Comparison of ENCODE assay signal across 29 cellular contexts in the genomic region with DNA sequence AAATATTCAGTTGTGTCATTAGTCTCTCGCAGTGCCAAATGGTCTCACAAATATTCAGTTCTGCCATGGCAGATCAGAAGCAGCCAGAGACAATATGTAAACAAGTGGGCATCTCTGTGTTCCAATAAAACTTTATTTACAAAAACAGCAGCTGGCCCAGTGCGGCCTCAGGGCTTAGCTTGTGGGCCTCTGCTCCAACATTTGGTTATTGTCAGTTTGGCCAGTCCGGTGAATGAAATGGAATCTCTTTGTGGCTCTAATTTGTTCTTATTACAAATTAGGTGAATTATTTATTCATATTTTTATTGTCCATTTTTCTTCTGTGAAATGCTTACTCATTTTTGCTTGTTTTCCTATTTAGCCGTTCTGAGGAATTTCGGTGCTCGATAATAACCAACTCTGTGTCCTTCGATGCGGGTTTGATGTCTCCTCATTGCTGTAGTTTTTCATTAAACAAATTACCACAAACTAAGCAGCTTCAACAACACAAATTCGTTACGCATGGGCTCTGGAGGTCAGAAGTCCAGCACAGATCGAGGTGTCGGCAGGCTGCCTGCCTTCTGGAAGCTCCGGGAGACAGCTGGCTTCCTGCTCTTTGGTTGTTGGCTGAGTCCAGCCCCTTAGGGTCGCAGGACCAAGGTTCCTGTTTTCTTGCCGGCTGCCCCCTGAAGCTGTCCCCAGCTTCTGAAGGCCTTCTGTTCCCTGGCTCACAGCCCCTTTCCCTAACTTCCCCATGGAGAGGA. TPM values are rescaled to one million over a fixed set of nuclear protein-coding genes. Genes with fewer than 3 reads are reported as not detected.
A peak's percentile ranks its signal among the peaks of the same experiment; 100 is the strongest.
DNase-seq lines count a peak whose midpoint lies in the region; ATAC-seq and TF ChIP-seq lines count a peak whose summit lies in the region.
"Had no signal": no experiment of that assay in that cellular context is flagged by ENCODE, and none has a peak within 500 bp of the region (broad histone marks: within the 10 kb centered on the region; RNA-seq: fewer than 3 reads in every experiment).

No MANE protein-coding gene starts in this region.

- no peak overlapping the region for H2BK15ac ChIP-seq in IMR-90 (ENCODE audit: low read depth, low read length)

- H2BK5ac ChIP-seq in IMR-90 (ENCODE audit: low read depth, low read length, poor library complexity, severe bottlenecking), result no peak overlapping the region

- H4K91ac ChIP-seq in IMR-90 (ENCODE audit: insufficient read depth, low read depth, low read length), result no peak overlapping the region

- H3K9me3 ChIP-seq in IMR-90 (ENCODE audit: control insufficient read depth, insufficient read depth, low read length), result no peaks in the 10 kb centered on the region
- H3K9me3 ChIP-seq: BLaER1, left lung, MG63, tibial nerve had no signal

- no peaks in the 10 kb centered on the region for H3K27me3 Mint-ChIP-seq in neural crest cell (ENCODE audit: low read depth)
- H3K27me3 Mint-ChIP-seq: activated CD4-positive, alpha-beta T cell treated with anti-CD3 and anti-CD28 coated beads for 36 hours; activated CD8-positive, alpha-beta T cell treated with anti-CD3 and anti-CD28 coated beads for 36 hours had no signal

- WGBS in IMR-90 (ENCODE audit: extremely low coverage in 2 of 2, insufficient read length in 1 of 2), 2 experiments, result 68% methylated on average over 5 of the region's 15 CpGs; no CpG with 5 or more reads in 1 of the 2 experiments

- no peak overlapping the region for H2BK120ac ChIP-seq in IMR-90 (ENCODE audit: low read depth, low read length)

- no peak for TF ChIP-seq POLR2A in IMR-90 (IDR thresholded peaks at IDR 0.05; ENCODE audit: low read depth, low read length)

- in situ Hi-C loops in IMR-90 (cut with MboI; ENCODE audit: low sequenced_read_pairs), result no loop called here

- H3K9me1 ChIP-seq in IMR-90 (ENCODE audit: insufficient read depth, low read length), result peaks cover 7% of the 10 kb centered on the region

- H3K4me1 ChIP-seq in IMR-90 (ENCODE audit: control insufficient read depth, insufficient read depth, low read length), result peaks cover 4% of the 10 kb centered on the region

- H2AFZ ChIP-seq in IMR-90 (replicated peaks; ENCODE audit: low read length, poor library complexity), result peak overlapping the region; percentile 56

- H3K4me2 ChIP-seq in IMR-90 (ENCODE audit: low read depth, low read length), result no peak overlapping the region
- H3K4me2 ChIP-seq: BLaER1 had no signal

- H2BK20ac ChIP-seq in IMR-90 (ENCODE audit: low read depth, low read length), result no peak overlapping the region

- no peak overlapping the region for H3K4ac ChIP-seq in IMR-90 (ENCODE audit: low read depth, low read length)

- no peak overlapping the region for H3K56ac ChIP-seq in IMR-90 (ENCODE audit: extremely low read depth, insufficient read depth, low read length)

- BruUV-seq in IMR-90 (replicated peaks; lab: Mats Ljungman, UMichigan), result no TSS peak

- H3K18ac ChIP-seq in IMR-90 (ENCODE audit: low read depth, low read length), result no peak overlapping the region

- peak overlapping the region; percentile 45 for H3K4me3 Mint-ChIP-seq in neural crest cell
- H3K4me3 Mint-ChIP-seq: activated CD4-positive, alpha-beta T cell treated with anti-CD3 and anti-CD28 coated beads for 36 hours; activated CD8-positive, alpha-beta T cell treated with anti-CD3 and anti-CD28 coated beads for 36 hours; activated T-helper 1 cell treated with anti-CD3 and anti-CD28 coated beads, Interleukin-12 subunit alpha, Interleukin-12 subunit beta, Interleukin-2, Interleukin-4 antibody, amounts not matched to agents 30 ng/mL and 10 ng/mL and 1 ng/mL, durations not matched to agents 14 hours and 24 hours and 36 hours; mesothelial cell of epicardium; T-helper 2 cell treated with Interferon-gamma antibody and Interleukin-4, amounts not matched to agents 5 μg/mL and 100 μg/mL, for 36 hours had no signal

- no peak overlapping the region for H4K8ac ChIP-seq in IMR-90 (ENCODE audit: low read depth in 2 of 2, low read length in 2 of 2)

- no peak overlapping the region for H3K9ac ChIP-seq in IMR-90 (ENCODE audit: low read depth, low read length)
- H3K9ac ChIP-seq: BLaER1 had no signal

- no peaks in the 10 kb centered on the region; the same call in 1 of the 2 replicates for H3K27me3 ChIP-seq in IMR-90 (ENCODE audit: control insufficient read depth, insufficient read depth, low read length)
- H3K27me3 ChIP-seq: left lung, MG63, tibial nerve had no signal

- H2AK9ac ChIP-seq in IMR-90 (replicated peaks; ENCODE audit: low read depth, low read length, poor library complexity), result no peak overlapping the region

- POLR2A ChIA-PET in IMR-90 (lab: Charles Lee; ENCODE audit: unreplicated experiment) (no interaction called here), RWPE1 (lab: Yijun Ruan, JAX; ENCODE audit: low non-redundant PET) (interaction anchor here (0.5 to 1.2 kb wide), 2 partner anchors 24 to 76 kb away, joined by 3 read pairs; a partner anchor contains a TSS)

- no peaks in the 10 kb centered on the region for H3K9me3 Mint-ChIP-seq in neural crest cell
- H3K9me3 Mint-ChIP-seq: activated CD8-positive, alpha-beta T cell treated with anti-CD3 and anti-CD28 coated beads for 36 hours; activated T-helper 1 cell treated with anti-CD3 and anti-CD28 coated beads, Interleukin-12 subunit alpha, Interleukin-12 subunit beta, Interleukin-2, Interleukin-4 antibody, amounts not matched to agents 30 ng/mL and 10 ng/mL and 1 ng/mL, durations not matched to agents 14 hours and 24 hours and 36 hours; mesothelial cell of epicardium; T-helper 2 cell treated with Interferon-gamma antibody and Interleukin-4, amounts not matched to agents 5 μg/mL and 100 μg/mL, for 36 hours had no signal

- DNase-seq in IMR-90 (no peak), RWPE1 (ENCODE audit: low spot score) (no peak), left kidney (ENCODE audit: low read depth, low spot score) (peak; percentile 59), neural crest cell (ENCODE audit: low read depth, low spot score) (no peak), NCI-H526 treated with DMSO at 0.1 percent for 48 hours (lab: John Stamatoyannopoulos, UW) (no peak), NAMALWA (ENCODE audit: low spot score) (no peak)
- DNase-seq: activated CD4-positive, alpha-beta T cell treated with anti-CD3 and anti-CD28 coated beads for 36 hours; activated CD8-positive, alpha-beta memory T cell treated with anti-CD3 and anti-CD28 coated beads, Interleukin-2, amount 50 U/mL, for 48 hours; activated CD8-positive, alpha-beta T cell treated with anti-CD3 and anti-CD28 coated beads for 36 hours; activated naive CD4-positive, alpha-beta T cell treated with Interleukin-2 at 50 U/mL for 16 hours; caudate nucleus; COR-L47; effector memory CD4-positive, alpha-beta T cell; GDM1; KBM-7; MG63; NCI-H1930; NCI-H345; NK-92 treated with Interleukin-12 subunit alpha and Interleukin-12 subunit beta, amount 100 ng/mL, for 24 hours; stimulated activated CD4-positive, alpha-beta T cell treated with anti-CD3 and anti-CD28 coated beads, Interleukin-4, amount 100 ng/mL, for 24 hours had no signal

- no peak for TF ChIP-seq RAD21 in IMR-90 (IDR thresholded peaks at IDR 0.05; ENCODE audit: low read length)

- H3K27ac ChIP-seq in IMR-90 (ENCODE audit: insufficient read depth, low read length) (no peak overlapping the region), RWPE1 (peak overlapping the region; percentile 3; the same call in 1 of the 2 replicates)
- H3K27ac ChIP-seq: BLaER1, coronary artery, tibial nerve had no signal

- TF ChIP-seq CTCF in IMR-90 (conservative IDR thresholded peaks at IDR 0.05; ENCODE audit: low read depth, low read length), result no peak
- no peak for TF ChIP-seq CTCF in RWPE1 (conservative IDR thresholded peaks at IDR 0.05; ENCODE audit: low read depth)
- no peak for TF ChIP-seq CTCF in neural crest cell (conservative IDR thresholded peaks at IDR 0.05)

- no peaks in the 10 kb centered on the region for H3K36me3 ChIP-seq in IMR-90 (ENCODE audit: control insufficient read depth, insufficient read depth, low read length)
- H3K36me3 ChIP-seq: BLaER1, left lung, MG63, tibial nerve had no signal

- H3K36me3 Mint-ChIP-seq in neural crest cell (ENCODE audit: low read depth), result no peaks in the 10 kb centered on the region
- H3K36me3 Mint-ChIP-seq: mesothelial cell of epicardium had no signal

- intact Hi-C loops in IMR-90 (cut with micrococcal nuclease), result no loop called here

- H4K20me1 ChIP-seq in IMR-90 (ENCODE audit: insufficient read depth, low read length), result no peaks in the 10 kb centered on the region
- H4K20me1 ChIP-seq: BLaER1 had no signal

- H3K4me1 Mint-ChIP-seq in neural crest cell, result peaks cover 21% of the 10 kb centered on the region

- H4K5ac ChIP-seq in IMR-90 (ENCODE audit: low read depth, low read length), result no peak overlapping the region

- peaks cover 8 to 15% of the 10 kb centered on the region in 2 experiments for H3K79me1 ChIP-seq in IMR-90 (ENCODE audit: low read depth in 1 of 2, low read length in 2 of 2)

- ATAC-seq in IMR-90 (ENCODE audit: low read depth) (no peak), GM21515 (IDR thresholded peaks at IDR 0.05; ENCODE audit: unreplicated experiment) (no peak)
- ATAC-seq: activated CD4-positive, alpha-beta T cell treated with anti-CD3 and anti-CD28 coated beads for 36 hours; activated CD8-positive, alpha-beta T cell treated with anti-CD3 and anti-CD28 coated beads for 36 hours; sciatic nerve had no signal

- H3K14ac ChIP-seq in IMR-90 (replicated peaks; ENCODE audit: low read depth, low read length), result no peak overlapping the region

- CTCF ChIA-PET in IMR-90 (lab: Yijun Ruan, JAX) (no interaction called here), RWPE1 (lab: Yijun Ruan, JAX) (no interaction called here)

- H3K4me3 ChIP-seq in IMR-90 (ENCODE audit: insufficient read depth, low read depth, low read length), result no peak overlapping the region
- H3K4me3 ChIP-seq: BLaER1, coronary artery, left lung, MG63, tibial nerve had no signal

- no peak overlapping the region for H2AK5ac ChIP-seq in IMR-90 (ENCODE audit: low read depth, low read length)

- dilution Hi-C loops in IMR-90 (cut with HindIII; ENCODE audit: low sequenced_read_pairs, unreplicated experiment), result no loop called here

- no peak overlapping the region for H3K27ac Mint-ChIP-seq in neural crest cell (ENCODE audit: unreplicated experiment)
- H3K27ac Mint-ChIP-seq: activated CD4-positive, alpha-beta T cell treated with anti-CD3 and anti-CD28 coated beads for 36 hours; activated CD8-positive, alpha-beta T cell treated with anti-CD3 and anti-CD28 coated beads for 36 hours; activated T-helper 1 cell treated with anti-CD3 and anti-CD28 coated beads, Interleukin-12 subunit alpha, Interleukin-12 subunit beta, Interleukin-2, Interleukin-4 antibody, amounts not matched to agents 30 ng/mL and 10 ng/mL and 1 ng/mL, durations not matched to agents 14 hours and 24 hours and 36 hours; mesothelial cell of epicardium; T-helper 2 cell treated with Interferon-gamma antibody and Interleukin-4, amounts not matched to agents 5 μg/mL and 100 μg/mL, for 36 hours had no signal

- H3K23ac ChIP-seq in IMR-90 (ENCODE audit: low read depth, low read length), result no peak overlapping the region

RNA-seq across cellular contexts. Expression of a gene that starts 4.1 kb away (rescaled TPM):
- total RNA-seq in IMR-90 (2012; rRNA removed) (12.7 and 14.2 TPM in 2 replicates), neural crest cell (59.6 and 63.3 TPM in 2 replicates)
- 46.7 and 53.2 TPM in 2 replicates for polyA plus RNA-seq in IMR-90 (2012; rRNA removed)
- 40.4 and 68.1 TPM in 2 replicates for polyA plus RNA-seq in IMR-90 (2012; cell fraction: cytosol; rRNA removed)
- 86.4 and 189 TPM in 2 replicates for polyA plus RNA-seq in IMR-90 (2012; cell fraction: nucleus; rRNA removed; ENCODE audit: low replicate concordance)
